21 cellular contexts compared by ENCODE assay signal in the genomic region with DNA sequence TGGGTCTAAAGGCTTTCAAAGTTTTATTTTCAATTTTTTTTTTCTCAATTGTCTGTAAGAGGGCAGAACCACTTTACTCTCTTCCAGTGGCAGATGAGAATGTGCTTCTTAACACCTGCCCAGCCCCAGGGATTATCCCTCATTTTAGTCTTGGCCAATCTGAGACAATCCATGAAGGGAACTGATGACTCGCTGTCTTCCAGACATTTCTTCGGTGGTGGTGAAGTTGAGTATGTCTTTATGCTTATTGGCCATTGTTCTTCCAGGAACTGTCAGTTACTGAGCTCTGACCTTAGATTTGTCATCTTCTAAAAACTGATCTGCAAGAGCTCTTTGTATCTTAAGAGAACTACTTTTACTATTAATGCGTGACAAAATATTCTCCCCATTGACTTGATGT.
"Had no signal": no experiment of that assay in that cellular context is flagged by ENCODE, and none has a peak within 500 bp of the region (broad histone marks: within the 10 kb centered on the region; RNA-seq: fewer than 3 reads in every experiment).

No MANE protein-coding gene starts in this region.

- H3K9me3 Mint-ChIP-seq: activated naive CD4-positive, alpha-beta T cell treated with anti-CD3 and anti-CD28 coated beads, Interleukin-2, amount 50 U/mL, for 72 hours; activated T-cell treated with anti-CD3 and anti-CD28 coated beads, Interleukin-2, amount 50 U/mL, for 4 hours; dendritic cell treated with granulocyte-macrophage colony-stimulating factor and Interleukin-4, amounts not matched to agents 40 ng/mL and 50 ng/mL, for 4 days; stimulated activated memory B cell treated with anti-CD40 and anti-IgM and Interleukin-4, amounts not matched to agents 10 μg/mL and 1 μg/mL and 100 μg/mL, for 72 hours had no signal

- FAIRE-seq: frontal cortex, islet of Langerhans, urothelium cell line had no signal

- H3K36me3 Mint-ChIP-seq: activated CD4-positive, alpha-beta memory T cell treated with anti-CD3 and anti-CD28 coated beads for 36 hours; activated naive CD4-positive, alpha-beta T cell treated with anti-CD3 and anti-CD28 coated beads, Interleukin-2, amount 50 U/mL, for 72 hours; naive thymus-derived CD4-positive, alpha-beta T cell; stimulated activated memory B cell treated with anti-CD40 and anti-IgM and Interleukin-4, amounts not matched to agents 10 μg/mL and 1 μg/mL and 100 μg/mL, for 72 hours had no signal

- H3K4me1 Mint-ChIP-seq: activated CD4-positive, alpha-beta T cell treated with anti-CD3 and anti-CD28 coated beads for 36 hours; naive thymus-derived CD4-positive, alpha-beta T cell; stimulated activated memory B cell treated with anti-CD40 and anti-IgM and Interleukin-4, amounts not matched to agents 10 μg/mL and 1 μg/mL and 100 μg/mL, for 72 hours had no signal

- ATAC-seq: activated CD4-positive, alpha-beta T cell treated with anti-CD3 and anti-CD28 coated beads for 36 hours; activated naive CD4-positive, alpha-beta T cell treated with anti-CD3 and anti-CD28 coated beads, Interleukin-2, amount 50 U/mL, for 72 hours; activated T-cell treated with anti-CD3 and anti-CD28 coated beads, Interleukin-2, amount 50 U/mL, for 4 hours; esophagus mucosa; heart right ventricle; left lobe of liver; mucosa of descending colon; naive thymus-derived CD4-positive, alpha-beta T cell; SK-N-SH treated with all-trans-retinoic acid at 6 μM for 48 hours; stimulated activated memory B cell treated with anti-CD40 and anti-IgM and Interleukin-4, amounts not matched to agents 10 μg/mL and 1 μg/mL and 100 μg/mL, for 72 hours had no signal

- H3K4me3 Mint-ChIP-seq: activated CD4-positive, alpha-beta memory T cell treated with anti-CD3 and anti-CD28 coated beads for 36 hours; activated CD4-positive, alpha-beta T cell treated with anti-CD3 and anti-CD28 coated beads for 36 hours; activated T-cell treated with anti-CD3 and anti-CD28 coated beads, Interleukin-2, amount 50 U/mL, for 4 hours; dendritic cell treated with granulocyte-macrophage colony-stimulating factor and Interleukin-4, amounts not matched to agents 40 ng/mL and 50 ng/mL, for 4 days; naive thymus-derived CD4-positive, alpha-beta T cell; stimulated activated memory B cell treated with anti-CD40 and anti-IgM and Interleukin-4, amounts not matched to agents 10 μg/mL and 1 μg/mL and 100 μg/mL, for 72 hours had no signal

- DNase-seq: activated CD4-positive, alpha-beta memory T cell treated with anti-CD3 and anti-CD28 coated beads for 36 hours; activated CD4-positive, alpha-beta T cell treated with anti-CD3 and anti-CD28 coated beads for 36 hours; activated effector memory CD4-positive, alpha-beta T cell treated with Interleukin-2 at 50 U/mL for 16 hours; activated T-cell treated with anti-CD3 and anti-CD28 coated beads, Interleukin-2, amount 50 U/mL, for 4 hours; amniotic stem cell; heart right ventricle; mucosa of descending colon; naive thymus-derived CD4-positive, alpha-beta T cell; stimulated activated CD4-positive, alpha-beta T cell treated with anti-CD3 and anti-CD28 coated beads, Interleukin-2, amount 100 ng/mL, for 48 hours; T-helper 1 cell; thyroid gland; WERI-Rb-1 had no signal

- H3K27ac Mint-ChIP-seq: activated CD4-positive, alpha-beta memory T cell treated with anti-CD3 and anti-CD28 coated beads for 36 hours; activated CD4-positive, alpha-beta T cell treated with anti-CD3 and anti-CD28 coated beads for 36 hours; activated naive CD4-positive, alpha-beta T cell treated with anti-CD3 and anti-CD28 coated beads, Interleukin-2, amount 50 U/mL, for 72 hours; dendritic cell treated with granulocyte-macrophage colony-stimulating factor and Interleukin-4, amounts not matched to agents 40 ng/mL and 50 ng/mL, for 4 days; naive thymus-derived CD4-positive, alpha-beta T cell; stimulated activated memory B cell treated with anti-CD40 and anti-IgM and Interleukin-4, amounts not matched to agents 10 μg/mL and 1 μg/mL and 100 μg/mL, for 72 hours had no signal
